ENCODE assay signal across 1 cellular context in genomic region chr6:4256969-4257368, GRCh38.
TF ChIP-seq lines count a peak whose summit lies in the region.

No MANE protein-coding gene starts in this region.

TF ChIP-seq in K562, 482 proteins besides CTCF, POLR2A, EP300 and RAD21:
- peak in 1 of 2 experiments; percentile 72; a peak in 2 of 4 replicates for TF ChIP-seq TEAD1 (CRISPR knock-in tag; IDR thresholded peaks at IDR 0.05)
- no peak for TF ChIP-seq SFPQ (IDR thresholded peaks at IDR 0.05; ENCODE audit: low read depth, low read length)
- peak; percentile 89 for TF ChIP-seq FOXJ2 (tag; IDR thresholded peaks at IDR 0.05)
- TF ChIP-seq ARID1B (IDR thresholded peaks at IDR 0.05) = peak; percentile 57; the same call in 1 of the 2 replicates
- peak; percentile 80 for TF ChIP-seq DPF2 (IDR thresholded peaks at IDR 0.05)
- TF ChIP-seq ESRRB (CRISPR knock-in tag; IDR thresholded peaks at IDR 0.05; ENCODE audit: borderline replicate concordance) = no peak
- TF ChIP-seq ZEB2 (IDR thresholded peaks at IDR 0.05) = 0 out of 2 replicates have a peak, but pooled peaks have one; percentile 36
- TF ChIP-seq ZSCAN29 (IDR thresholded peaks at IDR 0.05) = no peak
- no peak for TF ChIP-seq FOXA1 (IDR thresholded peaks at IDR 0.05; ENCODE audit: borderline replicate concordance)
- TF ChIP-seq HNRNPL (IDR thresholded peaks at IDR 0.05; ENCODE audit: low read depth, low read length) = no peak
- peak in 1 of 2 experiments; percentile 18; a peak in 1 of 4 replicates for TF ChIP-seq NRF1 (conservative IDR thresholded peaks at IDR 0.05 in 1 of 2, IDR thresholded peaks at IDR 0.05 in 1 of 2)
- TF ChIP-seq HEY1 (CRISPR knock-in tag; IDR thresholded peaks at IDR 0.05; ENCODE audit: borderline replicate concordance) = no peak
- peak in 1 of 2 experiments; percentile 60; a peak in 1 of 4 replicates for TF ChIP-seq RCOR1 (IDR thresholded peaks at IDR 0.05; ENCODE audit: borderline replicate concordance in 1 of 2, low read depth in 2 of 2, low read length in 2 of 2)
- no peak for TF ChIP-seq ZNF184 (CRISPR knock-in tag; IDR thresholded peaks at IDR 0.05)
- peak; percentile 90 for TF ChIP-seq C11orf30 (IDR thresholded peaks at IDR 0.05; ENCODE audit: low read depth)
- TF ChIP-seq THAP7 (CRISPR knock-in tag; IDR thresholded peaks at IDR 0.05) = no peak
- peak; percentile 97 for TF ChIP-seq BACH1 (tag; IDR thresholded peaks at IDR 0.05)
- TF ChIP-seq MAFK (IDR thresholded peaks at IDR 0.05; ENCODE audit: low read length) = peak; percentile 82
- TF ChIP-seq ATF7 (IDR thresholded peaks at IDR 0.05) = peak; percentile 23; the same call in 1 of the 2 replicates
- TF ChIP-seq ZNF316 (IDR thresholded peaks at IDR 0.05) = peak; percentile 86
- no peak for TF ChIP-seq NBN (IDR thresholded peaks at IDR 0.05; ENCODE audit: low read depth)
- no peak for TF ChIP-seq BMI1 (IDR thresholded peaks at IDR 0.05; ENCODE audit: low read length)
- TF ChIP-seq ATF1 (CRISPR knock-in tag; IDR thresholded peaks at IDR 0.05) = no peak
- TF ChIP-seq ATF1 (tag; IDR thresholded peaks at IDR 0.05) = peak; percentile 46
- no peak for TF ChIP-seq ID3 (CRISPR knock-in tag; IDR thresholded peaks at IDR 0.05)
- TF ChIP-seq ID3 (tag; IDR thresholded peaks at IDR 0.05) = peak; percentile 92
- TF ChIP-seq SOX6 (IDR thresholded peaks at IDR 0.05) = peak; percentile 16; the same call in 1 of the 2 replicates
- TF ChIP-seq TBL1XR1 (IDR thresholded peaks at IDR 0.05; ENCODE audit: low read length in 2 of 2) = peak in 1 of 2 experiments; percentile 71; a peak in 1 of 4 replicates
- TF ChIP-seq SMARCA4 (IDR thresholded peaks at IDR 0.05) = peak; percentile 66
- 0 out of 2 replicates have a peak, but pooled peaks have one; percentile 52 for TF ChIP-seq JUN (IDR thresholded peaks at IDR 0.05; ENCODE audit: borderline replicate concordance, low read depth, low read length)
- TF ChIP-seq JUN (CRISPR knock-in tag; IDR thresholded peaks at IDR 0.05; ENCODE audit: borderline replicate concordance) = no peak
- 0 out of 2 replicates have a peak, but pooled peaks have one; percentile 6 for TF ChIP-seq GATA2 (CRISPR knock-in tag; IDR thresholded peaks at IDR 0.05)
- 0 out of 2 replicates have a peak, but pooled peaks have one; percentile 20 for TF ChIP-seq NFE2L1 (tag; IDR thresholded peaks at IDR 0.05; ENCODE audit: borderline replicate concordance, low read depth)
- no peak for TF ChIP-seq EP400 (IDR thresholded peaks at IDR 0.05)
- TF ChIP-seq NR2C2 (CRISPR knock-in tag; IDR thresholded peaks at IDR 0.05) = no peak
- peak; percentile 67; the same call in 1 of the 2 replicates for TF ChIP-seq NR2C2 (tag; IDR thresholded peaks at IDR 0.05)
- TF ChIP-seq ZNF609 (CRISPR knock-in tag; IDR thresholded peaks at IDR 0.05; ENCODE audit: borderline replicate concordance) = no peak
- peak; percentile 14; the same call in 1 of the 2 replicates for TF ChIP-seq ATF3 (IDR thresholded peaks at IDR 0.05)
- TF ChIP-seq ATF3 (CRISPR knock-in tag; conservative IDR thresholded peaks at IDR 0.05) = no peak
- peak; percentile 78 for TF ChIP-seq JUND (IDR thresholded peaks at IDR 0.05; ENCODE audit: borderline replicate concordance, low read depth, low read length)
- TF ChIP-seq JUND (tag; IDR thresholded peaks at IDR 0.05; ENCODE audit: borderline replicate concordance, low read depth, low read length) = peak; percentile 42; the same call in 1 of the 3 replicates
- TF ChIP-seq KDM2B (CRISPR knock-in tag; IDR thresholded peaks at IDR 0.05) = no peak
- peak; percentile 88 for TF ChIP-seq SMAD4 (CRISPR knock-in tag; conservative IDR thresholded peaks at IDR 0.05)
- 0 out of 2 replicates have a peak, but pooled peaks have one; percentile 32 for TF ChIP-seq NR2C1 (IDR thresholded peaks at IDR 0.05)
- TF ChIP-seq NR2C1 (tag; IDR thresholded peaks at IDR 0.05) = no peak; the same call in 1 of the 2 replicates
- TF ChIP-seq ESRRA (IDR thresholded peaks at IDR 0.05; ENCODE audit: borderline replicate concordance, low read depth) = peak; percentile 91
- peak; percentile 95 for TF ChIP-seq MAFG (tag; conservative IDR thresholded peaks at IDR 0.05)
- TF ChIP-seq ZBTB5 (IDR thresholded peaks at IDR 0.05) = no peak
- TF ChIP-seq FOSL1 (tag; conservative IDR thresholded peaks at IDR 0.05) = peak; percentile 79
- peak; percentile 96 for TF ChIP-seq NFE2 (IDR thresholded peaks at IDR 0.05; ENCODE audit: low read depth)
- no peak for TF ChIP-seq SMAD3 (CRISPR knock-in tag; conservative IDR thresholded peaks at IDR 0.05)
- TF ChIP-seq TCF7L2 (IDR thresholded peaks at IDR 0.05; ENCODE audit: low read depth, low read length) = no peak
- peak; percentile 81 for TF ChIP-seq MAFF (IDR thresholded peaks at IDR 0.05; ENCODE audit: low read length)
- no peak for TF ChIP-seq ZNF444 (CRISPR knock-in tag; IDR thresholded peaks at IDR 0.05)
- no peak for TF ChIP-seq FOXP1 (CRISPR knock-in tag; IDR thresholded peaks at IDR 0.05)
- TF ChIP-seq ELF2 (CRISPR knock-in tag; IDR thresholded peaks at IDR 0.05) = no peak
- no peak for TF ChIP-seq LCOR (CRISPR knock-in tag; IDR thresholded peaks at IDR 0.05)
- TF ChIP-seq ZNF384 (IDR thresholded peaks at IDR 0.05; ENCODE audit: low read depth, low read length) = peak; percentile 67
- no peak for TF ChIP-seq PHB2 (IDR thresholded peaks at IDR 0.05; ENCODE audit: low read depth)
- TF ChIP-seq CREM (IDR thresholded peaks at IDR 0.05; ENCODE audit: low read depth) = peak; percentile 8; the same call in 1 of the 2 replicates
- TF ChIP-seq MCM7 (IDR thresholded peaks at IDR 0.05) = no peak
- peak in 1 of 2 experiments; percentile 27; a peak in 1 of 4 replicates for TF ChIP-seq TRIM24 (IDR thresholded peaks at IDR 0.05)
- TF ChIP-seq ZNF639 (CRISPR knock-in tag; conservative IDR thresholded peaks at IDR 0.05 in 1 of 2, IDR thresholded peaks at IDR 0.05 in 1 of 2) = 0 out of 4 replicates have a peak, but pooled peaks of 1 of the 2 experiments have one; percentile 55
- TF ChIP-seq HDAC3 (IDR thresholded peaks at IDR 0.05; ENCODE audit: borderline replicate concordance, partially characterized antibody) = peak; percentile 23
- no peak for TF ChIP-seq MITF (IDR thresholded peaks at IDR 0.05)
TF ChIP-seq in K562: peak in this region for 35.
